ENCODE assay signal across 7 cellular contexts in the genomic region with DNA sequence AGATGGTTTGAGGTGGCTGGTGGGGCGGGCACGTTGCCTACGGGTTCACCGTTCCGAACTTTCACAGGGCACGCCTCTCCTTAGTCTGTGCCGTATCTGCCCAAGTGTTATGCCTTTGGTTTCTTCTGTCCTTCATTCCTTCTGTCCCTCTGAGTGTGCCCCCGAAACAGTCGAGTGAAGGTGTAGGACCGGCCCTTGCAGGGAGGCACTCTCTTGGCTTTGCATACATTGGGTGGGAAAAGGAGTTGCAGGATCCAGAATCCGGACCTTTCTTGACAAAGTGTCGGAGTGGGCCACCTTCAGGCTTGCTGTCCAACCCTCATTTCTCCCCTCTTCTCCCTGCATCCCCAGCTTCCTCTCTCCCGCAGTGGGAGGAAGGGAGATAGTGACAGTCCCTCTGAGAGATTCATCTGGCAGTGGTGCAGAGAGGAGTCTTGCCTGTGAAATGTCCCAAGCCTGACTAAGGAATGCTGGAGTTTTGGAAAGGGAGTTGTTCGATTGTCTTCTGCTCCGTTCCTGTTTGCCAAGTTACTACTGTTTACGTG. TPM values are rescaled to one million over a fixed set of nuclear protein-coding genes. Genes with fewer than 3 reads are reported as not detected.
DNase-seq lines count a peak whose midpoint lies in the region; ATAC-seq and TF ChIP-seq lines count a peak whose summit lies in the region.

No MANE protein-coding gene starts in this region.

- intact Hi-C loops in activated T-helper 1 cell treated with anti-CD3 and anti-CD28 coated beads, Interleukin-12 subunit alpha, Interleukin-12 subunit beta, Interleukin-2, Interleukin-4 antibody, amounts not matched to agents 30 ng/mL and 10 ng/mL and 1 ng/mL, durations not matched to agents 14 hours and 24 hours and 36 hours (cut with micrococcal nuclease): loop anchor here (1.0 to 5.0 kb wide), 3 partner anchors 66 to 469 kb away; no protein-coding TSS in a partner anchor

- TF ChIP-seq CTCF in right atrium auricular region (IDR thresholded peaks at IDR 0.05) (no peak), retinal pigment epithelial cell (conservative IDR thresholded peaks at IDR 0.05; ENCODE audit: low read depth, low read length) (no peak)

- H3K9me3 Mint-ChIP-seq in activated T-helper 1 cell treated with anti-CD3 and anti-CD28 coated beads, Interleukin-12 subunit alpha, Interleukin-12 subunit beta, Interleukin-2, Interleukin-4 antibody, amounts not matched to agents 30 ng/mL and 10 ng/mL and 1 ng/mL, durations not matched to agents 14 hours and 24 hours and 36 hours: no peaks in the 10 kb centered on the region

- H3K27ac ChIP-seq in right atrium auricular region: peak overlapping the region; percentile 86 to 88

- no peak for DNase-seq in activated T-helper 1 cell treated with anti-CD3 and anti-CD28 coated beads, Interleukin-12 subunit alpha, Interleukin-12 subunit beta, Interleukin-2, Interleukin-4 antibody, amounts not matched to agents 30 ng/mL and 10 ng/mL and 1 ng/mL, durations not matched to agents 14 hours and 24 hours and 36 hours (ENCODE audit: low spot score)
- DNase-seq in right atrium auricular region (ENCODE audit: low spot score) (no peak), retinal pigment epithelial cell (ENCODE audit: low read depth) (no peak), HuH-7 (ENCODE audit: low spot score) (no peak), GM19240 (ENCODE audit: insufficient read length, low spot score) (no peak)

- H3K36me3 Mint-ChIP-seq in activated T-helper 1 cell treated with anti-CD3 and anti-CD28 coated beads, Interleukin-12 subunit alpha, Interleukin-12 subunit beta, Interleukin-2, Interleukin-4 antibody, amounts not matched to agents 30 ng/mL and 10 ng/mL and 1 ng/mL, durations not matched to agents 14 hours and 24 hours and 36 hours (ENCODE audit: low read depth): peaks cover 2% of the 10 kb centered on the region

- no peaks in the 10 kb centered on the region for H3K27me3 ChIP-seq in right atrium auricular region

- H3K27me3 Mint-ChIP-seq in activated T-helper 1 cell treated with anti-CD3 and anti-CD28 coated beads, Interleukin-12 subunit alpha, Interleukin-12 subunit beta, Interleukin-2, Interleukin-4 antibody, amounts not matched to agents 30 ng/mL and 10 ng/mL and 1 ng/mL, durations not matched to agents 14 hours and 24 hours and 36 hours (ENCODE audit: insufficient read depth): peaks cover 25% of the 10 kb centered on the region

- H3K4me3 Mint-ChIP-seq in activated T-helper 1 cell treated with anti-CD3 and anti-CD28 coated beads, Interleukin-12 subunit alpha, Interleukin-12 subunit beta, Interleukin-2, Interleukin-4 antibody, amounts not matched to agents 30 ng/mL and 10 ng/mL and 1 ng/mL, durations not matched to agents 14 hours and 24 hours and 36 hours: peak overlapping the region; percentile 99

- ATAC-seq in GM18907 (IDR thresholded peaks at IDR 0.05; ENCODE audit: unreplicated experiment) (peak; percentile 39), HG03469 (IDR thresholded peaks at IDR 0.05; ENCODE audit: unreplicated experiment) (peak; percentile 3)

- H3K4me3 ChIP-seq in right atrium auricular region: peak overlapping the region; percentile 71 to 74
- H3K4me3 ChIP-seq in retinal pigment epithelial cell (ENCODE audit: low read length): peak overlapping the region; percentile 76

- H3K4me1 Mint-ChIP-seq in activated T-helper 1 cell treated with anti-CD3 and anti-CD28 coated beads, Interleukin-12 subunit alpha, Interleukin-12 subunit beta, Interleukin-2, Interleukin-4 antibody, amounts not matched to agents 30 ng/mL and 10 ng/mL and 1 ng/mL, durations not matched to agents 14 hours and 24 hours and 36 hours (ENCODE audit: low read depth): peaks cover 44% of the 10 kb centered on the region

- peak overlapping the region; percentile 94 for H3K27ac Mint-ChIP-seq in activated T-helper 1 cell treated with anti-CD3 and anti-CD28 coated beads, Interleukin-12 subunit alpha, Interleukin-12 subunit beta, Interleukin-2, Interleukin-4 antibody, amounts not matched to agents 30 ng/mL and 10 ng/mL and 1 ng/mL, durations not matched to agents 14 hours and 24 hours and 36 hours

- no peaks in the 10 kb centered on the region for H3K36me3 ChIP-seq in right atrium auricular region

- H3K4me1 ChIP-seq in right atrium auricular region: peaks cover 0 to 17% of the 10 kb centered on the region in 2 donors

- no peaks in the 10 kb centered on the region for H3K9me3 ChIP-seq in right atrium auricular region

RNA-seq across cellular contexts. Expression of a gene that starts 0.6 kb away (rescaled TPM):
- total RNA-seq in activated T-helper 1 cell treated with anti-CD3 and anti-CD28 coated beads, Interleukin-12 subunit alpha, Interleukin-12 subunit beta, Interleukin-2, Interleukin-4 antibody, amounts not matched to agents 30 ng/mL and 10 ng/mL and 1 ng/mL, durations not matched to agents 14 hours and 24 hours and 36 hours: 18.6 and 23.2 TPM in 2 replicates
- 10 to 100 TPM; 10.9 to 12.4 TPM for total RNA-seq in right atrium auricular region

RNA-seq across cellular contexts. Expression of a gene that starts 0.8 kb away (rescaled TPM):
- total RNA-seq in activated T-helper 1 cell treated with anti-CD3 and anti-CD28 coated beads, Interleukin-12 subunit alpha, Interleukin-12 subunit beta, Interleukin-2, Interleukin-4 antibody, amounts not matched to agents 30 ng/mL and 10 ng/mL and 1 ng/mL, durations not matched to agents 14 hours and 24 hours and 36 hours: 0.24 and 0.57 TPM in 2 replicates
- under 1 TPM in 1 of 2 donors, not detected in 1; 0.28 TPM for total RNA-seq in right atrium auricular region
